10 cellular contexts compared by ENCODE assay signal in genomic region chr5:27020965-27021364, GRCh38. TPM values are rescaled to one million over a fixed set of nuclear protein-coding genes. Genes with fewer than 3 reads are reported as not detected.
A peak's percentile ranks its signal among the peaks of the same experiment; 100 is the strongest.
DNase-seq lines count a peak whose midpoint lies in the region; ATAC-seq, FAIRE-seq and TF ChIP-seq lines count a peak whose summit lies in the region.
"Had no signal": no experiment of that assay in that cellular context is flagged by ENCODE, and none has a peak within 500 bp of the region (broad histone marks: within the 10 kb centered on the region; RNA-seq: fewer than 3 reads in every experiment).

No MANE protein-coding gene starts in this region.

- no peak overlapping the region for H3K27ac Mint-ChIP-seq in T-cell
- H3K27ac Mint-ChIP-seq: naive thymus-derived CD4-positive, alpha-beta T cell had no signal

- H3K4me1 Mint-ChIP-seq in T-cell, result no peaks in the 10 kb centered on the region
- H3K4me1 Mint-ChIP-seq: naive thymus-derived CD4-positive, alpha-beta T cell had no signal

- H3K9me2 ChIP-seq in SK-N-SH, result no peaks in the 10 kb centered on the region

- TF ChIP-seq CTCF in SK-N-SH (IDR thresholded peaks at IDR 0.05) (peak; percentile 64), ascending aorta (IDR thresholded peaks at IDR 0.05) (no peak)

- intact Hi-C loops in ascending aorta (cut with DNase I) (no loop called here), cardiac septum (cut with DNase I) (no loop called here)

- POLR2A ChIA-PET in SK-N-SH (lab: Yijun Ruan, JAX), result no interaction called here
- POLR2A ChIA-PET in T-cell (lab: Charles Lee), result no interaction called here

- H3K36me3 ChIP-seq in SK-N-SH (replicated peaks in 1 of 2; ENCODE audit: control insufficient read depth in 1 of 2, insufficient read depth in 2 of 2, low read length in 1 of 2), result no peaks in the 10 kb centered on the region
- H3K36me3 ChIP-seq in ascending aorta, result no peaks in the 10 kb centered on the region

- H3K9me3 ChIP-seq in SK-N-SH, result no peaks in the 10 kb centered on the region; the same call in 1 of the 2 replicates
- H3K9me3 ChIP-seq in ascending aorta, result no peaks in the 10 kb centered on the region

- no peaks in the 10 kb centered on the region for H3K36me3 Mint-ChIP-seq in T-cell
- H3K36me3 Mint-ChIP-seq: naive thymus-derived CD4-positive, alpha-beta T cell had no signal

- H4K20me1 ChIP-seq in SK-N-SH (ENCODE audit: insufficient read depth), result no peaks in the 10 kb centered on the region

- CTCF ChIA-PET in SK-N-SH (lab: Yijun Ruan, JAX), result no interaction called here
- CTCF ChIA-PET in T-cell (lab: Charles Lee), result no interaction called here

- no peak overlapping the region for H3K4me2 ChIP-seq in SK-N-SH

- peak; percentile 77 for FAIRE-seq in islet of Langerhans (lab: Jason Lieb, UNC)

- DNase-seq in G401 (ENCODE audit: low spot score), result peak; percentile 27
- DNase-seq in MV-4-11 (lab: John Stamatoyannopoulos, UW), result peak; percentile 16
- no peak for DNase-seq in SK-N-SH
- DNase-seq in stimulated activated CD4-positive, alpha-beta T cell treated with anti-CD3 and anti-CD28 coated beads, Interleukin-12 subunit alpha, Interleukin-12 subunit beta, amount 100 ng/mL, for 4 hours, result no peak
- no peak for DNase-seq in ascending aorta (ENCODE audit: low spot score in 2 of 2)
- no peak for DNase-seq in cardiac septum (ENCODE audit: low spot score)
- no peak for DNase-seq in T-cell
- DNase-seq: naive thymus-derived CD4-positive, alpha-beta T cell; NCI-H2227 treated with DMSO at 0.1 percent for 48 hours had no signal

- peaks cover 4 to 12% (median 8%) of the 10 kb centered on the region in 3 donors for H3K9me3 Mint-ChIP-seq in T-cell

- no peaks in the 10 kb centered on the region for H3F3A ChIP-seq in SK-N-SH (replicated peaks; ENCODE audit: insufficient read depth)

- H3K27ac ChIP-seq in SK-N-SH (ENCODE audit: low read depth in 2 of 2, low read length in 1 of 2) (no peak overlapping the region), ascending aorta (no peak overlapping the region)

- H2AFZ ChIP-seq in SK-N-SH (ENCODE audit: low read depth), result no peak overlapping the region

- no peak overlapping the region for H3K9ac ChIP-seq in SK-N-SH

- H3K4me1 ChIP-seq in SK-N-SH (ENCODE audit: control insufficient read depth in 1 of 2, insufficient read depth in 2 of 2, low read depth in 1 of 2, low read length in 1 of 2), result no peaks in the 10 kb centered on the region
- H3K4me1 ChIP-seq in ascending aorta, result no peaks in the 10 kb centered on the region

- 11% methylated on average over 1 of the region's 1 CpG for WGBS in SK-N-SH (ENCODE audit: low lambda C conversion rate)

- no peaks in the 10 kb centered on the region for H3K27me3 Mint-ChIP-seq in T-cell
- H3K27me3 Mint-ChIP-seq: naive thymus-derived CD4-positive, alpha-beta T cell had no signal

- H3K4me3 ChIP-seq in SK-N-SH (ENCODE audit: low read depth in 2 of 2, low read length in 1 of 2) (no peak overlapping the region), ascending aorta (no peak overlapping the region)

- ATAC-seq in T-cell (replicated peaks in 1 of 4), result no peak
- ATAC-seq: naive thymus-derived CD4-positive, alpha-beta T cell had no signal

- no peak for TF ChIP-seq EP300 in SK-N-SH (IDR thresholded peaks at IDR 0.05; ENCODE audit: borderline replicate concordance in 1 of 2, low read depth in 1 of 2, low read length in 1 of 2)

- TF ChIP-seq RAD21 in SK-N-SH (IDR thresholded peaks at IDR 0.05; ENCODE audit: low read length), result peak; percentile 61

- no peaks in the 10 kb centered on the region for H3K79me2 ChIP-seq in SK-N-SH (ENCODE audit: insufficient read depth)

- no peak overlapping the region for H3K4me3 Mint-ChIP-seq in T-cell
- H3K4me3 Mint-ChIP-seq: naive thymus-derived CD4-positive, alpha-beta T cell had no signal

- in situ Hi-C loops in G401 (cut with HindIII; ENCODE audit: low sequenced_read_pairs), result no loop called here

- H3K27me3 ChIP-seq in SK-N-SH (ENCODE audit: insufficient read depth) (no peaks in the 10 kb centered on the region), ascending aorta (no peaks in the 10 kb centered on the region)

TF ChIP-seq in SK-N-SH, 30 proteins besides CTCF, POLR2A, EP300 and RAD21:
- TF ChIP-seq ELF1 (IDR thresholded peaks at IDR 0.05), result no peak
- no peak for TF ChIP-seq GABPA (IDR thresholded peaks at IDR 0.05; ENCODE audit: low read depth)
- no peak for TF ChIP-seq FOXM1 (IDR thresholded peaks at IDR 0.05; ENCODE audit: low read depth)
- TF ChIP-seq MXI1 (IDR thresholded peaks at IDR 0.05; ENCODE audit: low read depth, low read length), result no peak
- 0 out of 2 replicates have a peak, but pooled peaks have one; percentile 18 for TF ChIP-seq SMC3 (IDR thresholded peaks at IDR 0.05; ENCODE audit: low read depth, low read length)
- TF ChIP-seq TEAD4 (IDR thresholded peaks at IDR 0.05; ENCODE audit: borderline replicate concordance, insufficient read depth), result no peak
- TF ChIP-seq TAF1 (IDR thresholded peaks at IDR 0.05; ENCODE audit: borderline replicate concordance, low read depth, low read length), result no peak
TF ChIP-seq in SK-N-SH: peak in this region for 1.

RNA-seq across cellular contexts. Expression of gene CDH9, which starts 17.4 kb away (rescaled TPM):
- not detected in 2 replicates for total RNA-seq in G401 (2014; rRNA removed; shearing (Covaris generic))
- not detected in 2 replicates for polyA plus RNA-seq in SK-N-SH (2012; rRNA removed)
- not detected in 2 replicates for polyA plus RNA-seq in SK-N-SH (2012; cell fraction: cytosol; rRNA removed)
- polyA plus RNA-seq in SK-N-SH (2012; cell fraction: nucleus; rRNA removed), result not detected in 2 replicates
- total RNA-seq in ascending aorta (not detected), cardiac septum (not detected), T-cell (under 1 TPM in 1 of 5 donors, not detected in 4; 0.13 TPM)
- total RNA-seq: naive thymus-derived CD4-positive, alpha-beta T cell had no signal
- polyA plus RNA-seq: naive thymus-derived CD4-positive, alpha-beta T cell had no signal

Comparison
In these comparisons a context has a peak if more than half of its experiments do, and no peak if none do; other contexts are left out.
1. DNase-seq: peak in G401 (single experiment) and MV-4-11 (single experiment); none in SK-N-SH (single experiment), stimulated activated CD4-positive, alpha-beta T cell treated with anti-CD3 and anti-CD28 coated beads, Interleukin-12 subunit alpha, Interleukin-12 subunit beta, amount 100 ng/mL, for 4 hours (single experiment), ascending aorta (0 of 2), cardiac septum (single experiment) and T-cell (0 of 34).